Comparison of ENCODE assay signal across 10 cellular contexts in genomic region chr2:121707920-121708361, GRCh38. TPM values are rescaled to one million over a fixed set of nuclear protein-coding genes. Genes with fewer than 3 reads are reported as not detected.
A peak's percentile ranks its signal among the peaks of the same experiment; 100 is the strongest.
DNase-seq lines count a peak whose midpoint lies in the region; ATAC-seq and TF ChIP-seq lines count a peak whose summit lies in the region.
"Had no signal": no experiment of that assay in that cellular context is flagged by ENCODE, and none has a peak within 500 bp of the region (broad histone marks: within the 10 kb centered on the region; RNA-seq: fewer than 3 reads in every experiment).

No MANE protein-coding gene starts in this region.

- H3K4me3 ChIP-seq in OCI-LY7 (ENCODE audit: low read depth, low read length, poor library complexity, severe bottlenecking) (no peak overlapping the region), kidney epithelial cell (ENCODE audit: low read depth, low read length) (no peak overlapping the region)
- H3K4me3 ChIP-seq: MG63, skin epidermis had no signal

- H3K4me1 ChIP-seq in OCI-LY7 (ENCODE audit: insufficient read depth, low read length, poor library complexity, severe bottlenecking): peaks cover 8% of the 10 kb centered on the region

- no peaks in the 10 kb centered on the region for H3K79me2 ChIP-seq in OCI-LY7 (ENCODE audit: insufficient read depth, low read depth, low read length)

- peak overlapping the region; percentile 80 for H2AFZ ChIP-seq in OCI-LY7 (ENCODE audit: low read length)

- H3K9me2 ChIP-seq in OCI-LY7 (ENCODE audit: insufficient read depth, low read length): no peaks in the 10 kb centered on the region

- ATAC-seq in left cardiac atrium: no peak
- ATAC-seq in HG02588 (IDR thresholded peaks at IDR 0.05; ENCODE audit: unreplicated experiment): no peak

- intact Hi-C loops in OCI-LY7 (cut with micrococcal nuclease; ENCODE audit: unreplicated experiment): no loop called here
- intact Hi-C loops in left cardiac atrium (cut with DNase I): no loop called here

- BruUV-seq in OCI-LY7 (replicated peaks; lab: Mats Ljungman, UMichigan): no TSS peak

- DNase-seq in HT-29 (ENCODE audit: low spot score) (peak; percentile 85), OCI-LY7 (ENCODE audit: low spot score) (no peak), kidney epithelial cell (ENCODE audit: low read depth) (peak; percentile 89), renal cortical epithelial cell (ENCODE audit: low read depth) (peak; percentile 94), NCI-H2227 (lab: John Stamatoyannopoulos, UW; ENCODE audit: unreplicated experiment) (no peak), left cardiac atrium (no peak)
- DNase-seq: activated naive CD4-positive, alpha-beta T cell treated with anti-CD3 and anti-CD28 coated beads for 36 hours; MG63 had no signal

- H3K9me3 ChIP-seq in OCI-LY7 (ENCODE audit: low read length): no peaks in the 10 kb centered on the region
- H3K9me3 ChIP-seq: MG63 had no signal

- no peak overlapping the region for H3K27ac ChIP-seq in OCI-LY7 (ENCODE audit: low read depth, low read length, poor library complexity, severe bottlenecking)
- H3K27ac ChIP-seq: skin epidermis had no signal

- H3K27me3 ChIP-seq in kidney epithelial cell (ENCODE audit: control insufficient read depth, insufficient read depth, low read length): no peaks in the 10 kb centered on the region
- H3K27me3 ChIP-seq: MG63 had no signal

- peak overlapping the region; percentile 6; the same call in 1 of the 2 replicates for H3K4me2 ChIP-seq in OCI-LY7 (ENCODE audit: low read length)

- no peaks in the 10 kb centered on the region for H3K36me3 ChIP-seq in OCI-LY7 (ENCODE audit: insufficient read depth, low read length)
- no peaks in the 10 kb centered on the region for H3K36me3 ChIP-seq in kidney epithelial cell (ENCODE audit: control insufficient read depth, insufficient read depth, low read length)
- H3K36me3 ChIP-seq: MG63 had no signal

- POLR2A ChIA-PET in OCI-LY7 (lab: Charles Lee): interaction anchor here (0.7 to 1.1 kb wide), 5 partner anchors 8 to 179 kb away, joined by 3 to 5 read pairs (median 3); partner anchors contain the start of gene NIFK

- H4K20me1 ChIP-seq in OCI-LY7 (ENCODE audit: insufficient read depth, low read length): no peaks in the 10 kb centered on the region

- TF ChIP-seq CTCF in OCI-LY7 (conservative IDR thresholded peaks at IDR 0.05; ENCODE audit: low read length): no peak
- TF ChIP-seq CTCF in kidney epithelial cell (IDR thresholded peaks at IDR 0.05; ENCODE audit: insufficient read depth, low read length, poor library complexity, severe bottlenecking): no peak

- CTCF ChIA-PET in OCI-LY7 (lab: Charles Lee; ENCODE audit: unreplicated experiment): no interaction called here

RNA-seq across cellular contexts. Expression of gene NIFK, which starts 28.7 kb away (rescaled TPM):
- total RNA-seq in HT-29 (2014; rRNA removed; shearing (Covaris generic)): 25.9 and 28.4 TPM in 2 replicates
- 64.1 and 78.1 TPM in 2 replicates for total RNA-seq in OCI-LY7 (2014; rRNA removed; shearing (Covaris generic))
- total RNA-seq in OCI-LY7 (2022) (100 and 107 TPM in 2 replicates), kidney epithelial cell (60.8 and 82.0 TPM in 2 replicates), renal cortical epithelial cell (87.5 and 104 TPM in 2 replicates), left cardiac atrium (10 to 100 TPM; 22.1 to 33.6 TPM)

RNA-seq across cellular contexts. Expression of gene TSN, which starts 47.5 kb away (rescaled TPM):
- total RNA-seq in HT-29 (2014; rRNA removed; shearing (Covaris generic)): 31.6 and 43.8 TPM in 2 replicates
- 59.2 and 64.4 TPM in 2 replicates for total RNA-seq in OCI-LY7 (2014; rRNA removed; shearing (Covaris generic))
- total RNA-seq in OCI-LY7 (2022): 98.7 and 102 TPM in 2 replicates
- 64.1 and 65.2 TPM in 2 replicates for total RNA-seq in kidney epithelial cell
- total RNA-seq in renal cortical epithelial cell: 81.1 and 83.8 TPM in 2 replicates
- 10 to 100 TPM; 35.5 to 45.6 TPM for total RNA-seq in left cardiac atrium

RNA-seq across cellular contexts. Expression of gene CLASP1, which starts 58.7 kb away (rescaled TPM):
- 27.9 and 29.2 TPM in 2 replicates for total RNA-seq in HT-29 (2014; rRNA removed; shearing (Covaris generic))
- 32.6 and 33.8 TPM in 2 replicates for total RNA-seq in OCI-LY7 (2014; rRNA removed; shearing (Covaris generic))
- 65.4 and 72.4 TPM in 2 replicates for total RNA-seq in OCI-LY7 (2022)
- total RNA-seq in kidney epithelial cell: 54.1 and 67.1 TPM in 2 replicates
- total RNA-seq in renal cortical epithelial cell: 52.6 and 124 TPM in 2 replicates
- total RNA-seq in left cardiac atrium: 10 to 100 TPM; 46.0 to 48.2 TPM

Comparison
In these comparisons a context has a peak if more than half of its experiments do, and no peak if none do; other contexts are left out.
1. DNase-seq: peak in HT-29 (single experiment), kidney epithelial cell (single experiment) and renal cortical epithelial cell (single experiment); none in OCI-LY7 (single experiment), NCI-H2227 (single experiment) and left cardiac atrium (single experiment).